Comparison of ENCODE assay signal across 9 cellular contexts in genomic region chr12:1932264-1932777, GRCh38. TPM values are rescaled to one million over a fixed set of nuclear protein-coding genes. Genes with fewer than 3 reads are reported as not detected.
DNase-seq lines count a peak whose midpoint lies in the region; ATAC-seq and TF ChIP-seq lines count a peak whose summit lies in the region.
"Had no signal": no experiment of that assay in that cellular context is flagged by ENCODE, and none has a peak within 500 bp of the region (broad histone marks: within the 10 kb centered on the region; RNA-seq: fewer than 3 reads in every experiment).

No MANE protein-coding gene starts in this region.

- peak overlapping the region in 34 of 59 donors; percentile 2 to 95 (median 42) for H3K27ac ChIP-seq in dorsolateral prefrontal cortex
- H3K27ac ChIP-seq: body of pancreas had no signal

- no peaks in the 10 kb centered on the region for H3K9me3 ChIP-seq in mucosa of descending colon
- H3K9me3 ChIP-seq: body of pancreas had no signal

- DNase-seq in AG08396 (ENCODE audit: low spot score) (peak; percentile 32), dorsolateral prefrontal cortex (peak in 7 of 10 donors; percentile 45 to 75 (median 62)), mucosa of descending colon (peak in 2 of 3 donors; percentile 80 to 81), NCI-H748 (lab: John Stamatoyannopoulos, UW; ENCODE audit: unreplicated experiment) (no peak), EL (no peak)

- no peaks in the 10 kb centered on the region for H3K36me3 ChIP-seq in mucosa of descending colon (ENCODE audit: low read depth)

- H3K4me1 ChIP-seq in mucosa of descending colon (ENCODE audit: low read depth) = peaks cover 22% of the 10 kb centered on the region

- H3K27me3 ChIP-seq in dorsolateral prefrontal cortex = no peaks in the 10 kb centered on the region
- H3K27me3 ChIP-seq: body of pancreas had no signal

- intact Hi-C loops in dorsolateral prefrontal cortex (cut with DNase I) = loop anchor here in 1 of 2 donors (10.0 kb wide), 1 partner anchor 102 kb away; no protein-coding TSS in a partner anchor
- intact Hi-C loops in mucosa of descending colon (cut with DNase I, micrococcal nuclease) = loop anchor here (10.0 kb wide), 2 partner anchors 278 to 298 kb away; no protein-coding TSS in a partner anchor

- ATAC-seq in mucosa of descending colon = peak; percentile 36
- no peak for ATAC-seq in HG02981 (IDR thresholded peaks at IDR 0.05; ENCODE audit: unreplicated experiment)
- no peak for ATAC-seq in HG03280 (IDR thresholded peaks at IDR 0.05; ENCODE audit: unreplicated experiment)
- ATAC-seq: body of pancreas had no signal

- TF ChIP-seq RAD21 in Ishikawa (IDR thresholded peaks at IDR 0.05; ENCODE audit: low read depth) = no peak

- TF ChIP-seq CTCF in dorsolateral prefrontal cortex (IDR thresholded peaks at IDR 0.05 in 54 of 56, conservative IDR thresholded peaks at IDR 0.05 in 2 of 56; ENCODE audit: low read depth in 1 of 56, partially characterized antibody in 56 of 56) (peak in 4 of 56 donors; percentile 7 to 17 (median 10)), mucosa of descending colon (IDR thresholded peaks at IDR 0.05) (no peak)

- H3K4me3 ChIP-seq in dorsolateral prefrontal cortex (peak overlapping the region in 11 of 59 donors; percentile 0 to 34 (median 21)), mucosa of descending colon (no peak overlapping the region)
- H3K4me3 ChIP-seq: body of pancreas had no signal

- no peak for TF ChIP-seq EP300 in Ishikawa (IDR thresholded peaks at IDR 0.05; ENCODE audit: borderline replicate concordance)

TF ChIP-seq in Ishikawa, 13 proteins besides CTCF, POLR2A, EP300 and RAD21:
- TF ChIP-seq MAX (IDR thresholded peaks at IDR 0.05) (peak; percentile 58), FOXM1 (IDR thresholded peaks at IDR 0.05; ENCODE audit: borderline replicate concordance, low read depth) (no peak), NFIC (IDR thresholded peaks at IDR 0.05) (0 out of 2 replicates have a peak, but pooled peaks have one; percentile 40), EGR1 (IDR thresholded peaks at IDR 0.05) (no peak), USF1 (IDR thresholded peaks at IDR 0.05) (peak; percentile 62)

RNA-seq across cellular contexts. Expression of gene CACNA2D4, which starts 13.9 kb away (rescaled TPM):
- total RNA-seq in dorsolateral prefrontal cortex = 1 to 10 TPM in 103 of 120 experiments, under 1 TPM in 17; 0.33 to 5.7 (median 2.1) TPM
- 1 to 10 TPM; 3.9 to 9.3 (median 4.8) TPM for total RNA-seq in mucosa of descending colon

Comparison
In these comparisons a context has a peak if more than half of its experiments do, and no peak if none do; other contexts are left out.
1. DNase-seq: peak in AG08396 (single experiment), dorsolateral prefrontal cortex (7 of 10) and mucosa of descending colon (2 of 3); none in NCI-H748 (single experiment) and EL (single experiment).